In genomic region chr13:32695602-32696250, GRCh38 we compare ENCODE assay signal across 26 cellular contexts.
DNase-seq lines count a peak whose midpoint lies in the region; ATAC-seq, FAIRE-seq and TF ChIP-seq lines count a peak whose summit lies in the region.
"Had no signal": no experiment of that assay in that cellular context is flagged by ENCODE, and none has a peak within 500 bp of the region (broad histone marks: within the 10 kb centered on the region; RNA-seq: fewer than 3 reads in every experiment).

No MANE protein-coding gene starts in this region.

- H3K79me1 ChIP-seq in mesendoderm (ENCODE audit: low read length): no peaks in the 10 kb centered on the region

- FAIRE-seq in K562 (lab: Jason Lieb, UNC): no peak
- peak; percentile 11 for FAIRE-seq in kidney (lab: Jason Lieb, UNC)
- FAIRE-seq: TTC549 had no signal

- no peak overlapping the region for H4K5ac ChIP-seq in mesendoderm (ENCODE audit: low read length)

- no peak overlapping the region for H3K27ac ChIP-seq in K562 (ENCODE audit: extremely low read depth, low read depth, low read length)
- no peak overlapping the region for H3K27ac ChIP-seq in kidney (ENCODE audit: low read depth in 2 of 2, low read length in 2 of 2)
- H3K27ac ChIP-seq in mesendoderm (ENCODE audit: low read depth, low read length): no peak overlapping the region

- H3K9me3 ChIP-seq in K562 (replicated peaks; ENCODE audit: control insufficient read depth, insufficient read depth, low read depth, low read length): no peaks in the 10 kb centered on the region
- no peaks in the 10 kb centered on the region for H3K9me3 ChIP-seq in kidney (ENCODE audit: control insufficient read depth in 1 of 2, low read length in 2 of 2)
- H3K9me3 ChIP-seq in skeletal muscle satellite cell (replicated peaks; ENCODE audit: low read length): no peaks in the 10 kb centered on the region

- H2AFZ ChIP-seq in K562 (ENCODE audit: low read depth, low read length): no peak overlapping the region

- no peak overlapping the region for H2BK120ac ChIP-seq in mesendoderm (ENCODE audit: low read depth, low read length)

- intact Hi-C loops in K562 (cut with micrococcal nuclease) (no loop called here), kidney (cut with DNase I) (no loop called here)

- H3K9me1 ChIP-seq in K562 (ENCODE audit: control insufficient read depth, insufficient read depth, low read length): no peaks in the 10 kb centered on the region

- H2AK5ac ChIP-seq in mesendoderm (ENCODE audit: low read length): no peak overlapping the region

- H3K18ac ChIP-seq in mesendoderm (ENCODE audit: low read length): no peak overlapping the region

- no peak overlapping the region for H3K4ac ChIP-seq in mesendoderm (ENCODE audit: low read depth, low read length)

- no peak overlapping the region for H3K56ac ChIP-seq in mesendoderm (ENCODE audit: low read length)

- no peak overlapping the region for H3K4me2 ChIP-seq in K562 (ENCODE audit: insufficient read depth, low read length)
- H3K4me2 ChIP-seq in skeletal muscle satellite cell (ENCODE audit: low read length): peak overlapping the region; percentile 35
- no peak overlapping the region for H3K4me2 ChIP-seq in mesendoderm (ENCODE audit: low read length)

- H3K27me3 Mint-ChIP-seq in activated naive CD4-positive, alpha-beta T cell treated with anti-CD3 and anti-CD28 coated beads, Interleukin-2, amount 10 ng/mL, durations not matched to agents 7 days and 5 days: no peaks in the 10 kb centered on the region
- H3K27me3 Mint-ChIP-seq: CD4-positive, alpha-beta memory T cell; stimulated activated naive B cell treated with anti-CD40 and anti-IgM and Interleukin-4, amounts not matched to agents 10 μg/mL and 1 μg/mL and 100 μg/mL, for 72 hours had no signal

- no peak for ATAC-seq in K562
- ATAC-seq in GM21381 (IDR thresholded peaks at IDR 0.05; ENCODE audit: unreplicated experiment): no peak
- ATAC-seq: activated T-cell treated with anti-CD3 and anti-CD28 coated beads, Interleukin-2, amount 50 U/mL, for 4 hours; esophagus mucosa; left lobe of liver; stimulated activated naive B cell treated with anti-CD40 and anti-IgM and Interleukin-4, amounts not matched to agents 10 μg/mL and 1 μg/mL and 100 μg/mL, for 72 hours had no signal

- H3K4me1 Mint-ChIP-seq in activated naive CD4-positive, alpha-beta T cell treated with anti-CD3 and anti-CD28 coated beads, Interleukin-2, amount 10 ng/mL, durations not matched to agents 7 days and 5 days: no peaks in the 10 kb centered on the region
- H3K4me1 Mint-ChIP-seq: CD4-positive, alpha-beta memory T cell had no signal

- 80% methylated on average over 2 of the region's 2 CpGs for WGBS in K562 (ENCODE audit: insufficient coverage, low coverage, missing lambda C conversion rate)
- WGBS in mesendoderm (ENCODE audit: extremely low coverage, insufficient coverage, low lambda C conversion rate): no CpG with 5 or more reads among the region's 2 CpGs

- H3K9me3 Mint-ChIP-seq in activated naive CD4-positive, alpha-beta T cell treated with anti-CD3 and anti-CD28 coated beads, Interleukin-2, amount 10 ng/mL, durations not matched to agents 7 days and 5 days: no peaks in the 10 kb centered on the region
- H3K9me3 Mint-ChIP-seq: activated T-cell treated with anti-CD3 and anti-CD28 coated beads, Interleukin-2, amount 50 U/mL, for 4 hours; CD4-positive, alpha-beta memory T cell; stimulated activated naive B cell treated with anti-CD40 and anti-IgM and Interleukin-4, amounts not matched to agents 10 μg/mL and 1 μg/mL and 100 μg/mL, for 72 hours had no signal

- TF ChIP-seq RAD21 in K562 (CRISPR knock-in tag; conservative IDR thresholded peaks at IDR 0.05 in 1 of 2, IDR thresholded peaks at IDR 0.05 in 1 of 2): no peak

- TF ChIP-seq CTCF in K562 (IDR thresholded peaks at IDR 0.05 in 2 of 3, conservative IDR thresholded peaks at IDR 0.05 in 1 of 3; ENCODE audit: insufficient read depth in 2 of 3, low read depth in 1 of 3, low read length in 3 of 3): no peak
- TF ChIP-seq CTCF in kidney (IDR thresholded peaks at IDR 0.05; ENCODE audit: borderline replicate concordance, extremely low read depth, insufficient read depth): no peak

- no peak for TF ChIP-seq EP300 in K562 (IDR thresholded peaks at IDR 0.05; ENCODE audit: low read length)

- H3K9ac ChIP-seq in K562 (ENCODE audit: insufficient read depth in 1 of 2, low read depth in 2 of 2, low read length in 2 of 2) (no peak overlapping the region), kidney (ENCODE audit: low read length in 2 of 2) (no peak overlapping the region), skeletal muscle satellite cell (ENCODE audit: low read depth, low read length) (no peak overlapping the region), mesendoderm (ENCODE audit: low read length) (no peak overlapping the region)

- H3K4me3 ChIP-seq in K562 (no peak overlapping the region), kidney (ENCODE audit: low read length in 2 of 2) (no peak overlapping the region), skeletal muscle satellite cell (ENCODE audit: low read length) (no peak overlapping the region), mesendoderm (ENCODE audit: low read length) (no peak overlapping the region)

- BruUV-seq in K562 (replicated peaks; lab: Mats Ljungman, UMichigan): no TSS peak

- H3K36me3 ChIP-seq in K562 (ENCODE audit: control insufficient read depth, insufficient read depth, low read length): peaks cover 8% of the 10 kb centered on the region; the same call in 1 of the 3 replicates
- H3K36me3 ChIP-seq in kidney (ENCODE audit: control insufficient read depth in 1 of 2, insufficient read depth in 2 of 2, low read length in 2 of 2): no peaks in the 10 kb centered on the region
- peaks cover 3% of the 10 kb centered on the region for H3K36me3 ChIP-seq in skeletal muscle satellite cell (ENCODE audit: insufficient read depth, low read length)
- no peaks in the 10 kb centered on the region for H3K36me3 ChIP-seq in mesendoderm (ENCODE audit: control insufficient read depth, insufficient read depth, low read length)

- peak; percentile 1 for DNase-seq in LHCN-M2 (ENCODE audit: low read depth)
- no peak for DNase-seq in K562 (ENCODE audit: extremely low read depth in 1 of 4, low spot score in 3 of 4)
- DNase-seq in kidney: no peak
- no peak for DNase-seq in mesendoderm
- no peak for DNase-seq in activated naive CD4-positive, alpha-beta T cell treated with anti-CD3 and anti-CD28 coated beads, Interleukin-2, amount 10 ng/mL, durations not matched to agents 7 days and 5 days
- DNase-seq: activated CD4-positive, alpha-beta T cell treated with anti-CD3 and anti-CD28 coated beads for 1 hour; activated naive CD4-positive, alpha-beta T cell; activated T-cell treated with anti-CD3 and anti-CD28 coated beads, Interleukin-2, amount 50 U/mL, for 4 hours; amygdala; CD4-positive, alpha-beta memory T cell; central memory CD4-positive, alpha-beta T cell; DMS 273 treated with DMSO at 0.1 percent for 48 hours; GDM1; KG1; NCI-H1048; NCI-H187 treated with DMSO at 0.1 percent for 48 hours; NCI-H748 treated with DMSO at 0.1 percent for 48 hours; SHP77 treated with DMSO at 0.1 percent for 48 hours; stimulated activated CD4-positive, alpha-beta T cell treated with anti-CD3 and anti-CD28 coated beads, Interleukin-2, amount 100 ng/mL, for 48 hours; stimulated activated naive B cell treated with anti-CD40 and anti-IgM and Interleukin-4, amounts not matched to agents 10 μg/mL and 1 μg/mL and 100 μg/mL, for 72 hours; T-helper 1 cell had no signal

- no peak overlapping the region for H4K8ac ChIP-seq in mesendoderm (ENCODE audit: low read depth, low read length)

- H2BK15ac ChIP-seq in mesendoderm (replicated peaks; ENCODE audit: low read depth): no peak overlapping the region

- CTCF ChIA-PET in K562 (lab: Yijun Ruan, JAX; ENCODE audit: low intra/inter-chr PET ratio): no interaction called here
- CTCF ChIA-PET in activated naive CD4-positive, alpha-beta T cell treated with anti-CD3 and anti-CD28 coated beads, Interleukin-2, amount 10 ng/mL, durations not matched to agents 7 days and 5 days (lab: Charles Lee): interaction anchor here (0.7 kb wide), 1 partner anchor 189 kb away, joined by 3 read pairs; no protein-coding TSS in a partner anchor

- H3K4me1 ChIP-seq in K562 (replicated peaks in 1 of 2; ENCODE audit: control insufficient read depth in 2 of 2, insufficient read depth in 2 of 2, low read length in 2 of 2): no peaks in the 10 kb centered on the region; a peak in 1 of 5 replicates
- H3K4me1 ChIP-seq in kidney (ENCODE audit: control insufficient read depth in 1 of 2, insufficient read depth in 1 of 2, low read depth in 1 of 2, low read length in 2 of 2): no peaks in the 10 kb centered on the region
- H3K4me1 ChIP-seq in skeletal muscle satellite cell (ENCODE audit: control insufficient read depth, insufficient read depth, low read length): peaks cover 10% of the 10 kb centered on the region
- no peaks in the 10 kb centered on the region for H3K4me1 ChIP-seq in mesendoderm (ENCODE audit: control insufficient read depth, low read depth, low read length)

- no peaks in the 10 kb centered on the region for H3K79me2 ChIP-seq in K562 (ENCODE audit: control insufficient read depth, insufficient read depth, low read length)
- H3K79me2 ChIP-seq in mesendoderm (ENCODE audit: control insufficient read depth, insufficient read depth, low read length): no peaks in the 10 kb centered on the region

- TF ChIP-seq POLR2A in K562 (conservative IDR thresholded peaks at IDR 0.05): no peak

- in situ Hi-C loops in K562 (cut with MboI): no loop called here

- no peak overlapping the region for H2BK5ac ChIP-seq in mesendoderm (ENCODE audit: low read length)

- H3K4me3 Mint-ChIP-seq in activated naive CD4-positive, alpha-beta T cell treated with anti-CD3 and anti-CD28 coated beads, Interleukin-2, amount 10 ng/mL, durations not matched to agents 7 days and 5 days: no peak overlapping the region
- H3K4me3 Mint-ChIP-seq: activated T-cell treated with anti-CD3 and anti-CD28 coated beads, Interleukin-2, amount 50 U/mL, for 4 hours; CD4-positive, alpha-beta memory T cell; stimulated activated naive B cell treated with anti-CD40 and anti-IgM and Interleukin-4, amounts not matched to agents 10 μg/mL and 1 μg/mL and 100 μg/mL, for 72 hours had no signal

- H3K27me3 ChIP-seq in K562 (ENCODE audit: control insufficient read depth in 2 of 2, insufficient read depth in 2 of 2, low read length in 2 of 2) (no peaks in the 10 kb centered on the region), skeletal muscle satellite cell (ENCODE audit: control insufficient read depth, insufficient read depth, low read length) (no peaks in the 10 kb centered on the region), mesendoderm (ENCODE audit: insufficient read depth, low read length, poor library complexity) (no peaks in the 10 kb centered on the region)

- H4K20me1 ChIP-seq in K562 (replicated peaks; ENCODE audit: control insufficient read depth, insufficient read depth, low read length): no peaks in the 10 kb centered on the region

- H3K23ac ChIP-seq in mesendoderm (ENCODE audit: low read length): no peak overlapping the region

- H3K36me3 Mint-ChIP-seq in activated naive CD4-positive, alpha-beta T cell treated with anti-CD3 and anti-CD28 coated beads, Interleukin-2, amount 10 ng/mL, durations not matched to agents 7 days and 5 days: peaks cover 34% of the 10 kb centered on the region

- no peak overlapping the region for H3K27ac Mint-ChIP-seq in activated naive CD4-positive, alpha-beta T cell treated with anti-CD3 and anti-CD28 coated beads, Interleukin-2, amount 10 ng/mL, durations not matched to agents 7 days and 5 days
- H3K27ac Mint-ChIP-seq: stimulated activated naive B cell treated with anti-CD40 and anti-IgM and Interleukin-4, amounts not matched to agents 10 μg/mL and 1 μg/mL and 100 μg/mL, for 72 hours had no signal

- POLR2A ChIA-PET in K562 (lab: Yijun Ruan, JAX): interaction anchor here (1.2 kb wide), 1 partner anchor 16 kb away, joined by 3 read pairs; no protein-coding TSS in a partner anchor
